In genomic region chr18:32470136-32470712, GRCh38 we compare ENCODE assay signal across 8 cellular contexts. TPM values are rescaled to one million over a fixed set of nuclear protein-coding genes. Genes with fewer than 3 reads are reported as not detected.
DNase-seq lines count a peak whose midpoint lies in the region; ATAC-seq, FAIRE-seq and TF ChIP-seq lines count a peak whose summit lies in the region.

No MANE protein-coding gene starts in this region.

- H3K4me2 ChIP-seq in HepG2 (ENCODE audit: low read depth, low read length) = peak overlapping the region; percentile 91

- CTCF ChIA-PET in HepG2 (lab: Yijun Ruan, JAX; ENCODE audit: low intra/inter-chr PET ratio, low total read pairs) = interaction anchor here (1.5 to 2.1 kb wide), 3 partner anchors 178 to 199 kb away, joined by 4 to 18 read pairs (median 8); no protein-coding TSS in a partner anchor

- H3K27me3 ChIP-seq in HepG2 (ENCODE audit: control insufficient read depth in 1 of 2, insufficient read depth in 2 of 2, low read length in 2 of 2) (no peaks in the 10 kb centered on the region; a peak in 3 of 5 replicates), testis (no peaks in the 10 kb centered on the region)

- peaks cover 15% of the 10 kb centered on the region for H3K79me2 ChIP-seq in HepG2 (ENCODE audit: insufficient read depth, low read length)

- TF ChIP-seq POLR2A in HepG2 (IDR thresholded peaks at IDR 0.05; ENCODE audit: insufficient read depth in 1 of 2, low read depth in 2 of 2, low read length in 2 of 2) = no peak
- TF ChIP-seq POLR2A in testis (IDR thresholded peaks at IDR 0.05) = no peak

- BruUV-seq in HepG2 (replicated peaks; lab: Mats Ljungman, UMichigan) = no TSS peak

- DNase-seq in C1 segment of cervical spinal cord (lab: John Stamatoyannopoulos, UW) = peak in 10 of 14 donors; percentile 39 to 83 (median 64)
- DNase-seq in RKO (ENCODE audit: low spot score) = peak; percentile 16
- DNase-seq in HepG2 (ENCODE audit: low spot score) = no peak
- peak; percentile 35 for DNase-seq in testis
- no peak for DNase-seq in frontal cortex (ENCODE audit: low spot score in 2 of 2)

- H3K4me1 ChIP-seq in HepG2 (ENCODE audit: insufficient read depth, low read length) (peaks cover 25% of the 10 kb centered on the region), testis (peaks cover 9% of the 10 kb centered on the region)

- FAIRE-seq in HepG2 (lab: Jason Lieb, UNC) (no peak), frontal cortex (lab: Jason Lieb, UNC) (no peak)

- TF ChIP-seq EP300 in HepG2 (IDR thresholded peaks at IDR 0.05; ENCODE audit: low read depth in 2 of 2, low read length in 2 of 2) (no peak), HepG2 (CRISPR knock-in tag; IDR thresholded peaks at IDR 0.05; ENCODE audit: borderline replicate concordance) (no peak)

- H3K9ac ChIP-seq in HepG2 (ENCODE audit: insufficient read depth, low read depth, low read length) = peak overlapping the region; percentile 71

- in situ Hi-C loops in HepG2 (cut with HindIII; ENCODE audit: extremely low pct_ligation_motif_present, low pct_unique_long_range_greater_than_20kb) = loop anchor here (5.0 kb wide), 1 partner anchor 183 kb away; no protein-coding TSS in a partner anchor

- TF ChIP-seq RAD21 in HepG2 (CRISPR knock-in tag; IDR thresholded peaks at IDR 0.05) = no peak

- H3K4me3 ChIP-seq in HepG2 (replicated peaks in 1 of 3; ENCODE audit: insufficient read depth in 1 of 3, low read depth in 2 of 3, low read length in 3 of 3) = peak overlapping the region; percentile 76 to 88 (median 87)
- H3K4me3 ChIP-seq in testis = peak overlapping the region; percentile 63 to 78

- POLR2A ChIA-PET in HepG2 (lab: Yijun Ruan, JAX) = interaction anchor here (1.0 to 2.8 kb wide), 7 partner anchors 34 to 312 kb away, joined by 3 to 21 read pairs (median 4); no protein-coding TSS in a partner anchor

- WGBS in HepG2 (ENCODE audit: low lambda C conversion rate) = 2% methylated on average over 7 of the region's 81 CpGs
- 0 to 1% methylated on average over 7 to 31 of the region's 81 CpGs for WGBS in testis, 2 donors

- H3K36me3 ChIP-seq in HepG2 (replicated peaks in 1 of 2; ENCODE audit: control insufficient read depth in 1 of 2, insufficient read depth in 2 of 2, low read length in 2 of 2) (no peaks in the 10 kb centered on the region), testis (ENCODE audit: low read depth, missing control alignments) (no peaks in the 10 kb centered on the region)

- 0 out of 2 replicates have a peak, but pooled peaks have one; percentile 4 for TF ChIP-seq CTCF in HepG2 (CRISPR knock-in tag; IDR thresholded peaks at IDR 0.05)
- TF ChIP-seq CTCF in testis (IDR thresholded peaks at IDR 0.05) = no peak

- intact Hi-C loops in HepG2 (cut with micrococcal nuclease; ENCODE audit: unreplicated experiment) = loop anchor here (1.0 to 5.0 kb wide), 4 partner anchors 79 to 313 kb away; no protein-coding TSS in a partner anchor
- intact Hi-C loops in testis (cut with DNase I; ENCODE audit: low total_unique reads) = loop anchor here (5.0 kb wide), 1 partner anchor 198 kb away; no protein-coding TSS in a partner anchor

- ATAC-seq in GM21390 (IDR thresholded peaks at IDR 0.05; ENCODE audit: unreplicated experiment) (peak; percentile 3), HepG2 (peak; percentile 3), GM18861 (IDR thresholded peaks at IDR 0.05; ENCODE audit: unreplicated experiment) (no peak)

- H3K9me3 ChIP-seq in HepG2 (ENCODE audit: low read length) (no peaks in the 10 kb centered on the region), testis (no peaks in the 10 kb centered on the region)

- H3K27ac ChIP-seq in cingulate gyrus (ENCODE audit: low read depth, low read length) (peak overlapping the region; percentile 87), HepG2 (ENCODE audit: extremely low read length, insufficient read depth, low read length) (peak overlapping the region; percentile 45), testis (peak overlapping the region; percentile 64 to 88)

- no peaks in the 10 kb centered on the region for H4K20me1 ChIP-seq in HepG2 (ENCODE audit: insufficient read depth, low read length)

- no peak overlapping the region for H2AFZ ChIP-seq in HepG2 (ENCODE audit: low read length)

TF ChIP-seq in HepG2, 621 proteins besides CTCF, POLR2A, EP300 and RAD21 (continues in another document):
- TF ChIP-seq ARHGAP35 (CRISPR knock-in tag; IDR thresholded peaks at IDR 0.05; ENCODE audit: borderline replicate concordance) (0 out of 2 replicates have a peak, but pooled peaks have one; percentile 43), CENPT (CRISPR knock-in tag; IDR thresholded peaks at IDR 0.05; ENCODE audit: low read depth) (0 out of 2 replicates have a peak, but pooled peaks have one; percentile 1), KLF15 (CRISPR knock-in tag; IDR thresholded peaks at IDR 0.05; ENCODE audit: borderline replicate concordance) (no peak), KAT7 (CRISPR knock-in tag; IDR thresholded peaks at IDR 0.05; ENCODE audit: borderline replicate concordance) (peak; percentile 52; the same call in 1 of the 2 replicates), ZBTB14 (CRISPR knock-in tag; IDR thresholded peaks at IDR 0.05) (peak; percentile 20; the same call in 1 of the 2 replicates), ZSCAN20 (CRISPR knock-in tag; IDR thresholded peaks at IDR 0.05; ENCODE audit: borderline replicate concordance) (0 out of 2 replicates have a peak, but pooled peaks have one; percentile 48), ARID5B (CRISPR knock-in tag; IDR thresholded peaks at IDR 0.05) (peak; percentile 16; the same call in 1 of the 2 replicates), CCDC6 (CRISPR knock-in tag; IDR thresholded peaks at IDR 0.05) (peak; percentile 42; the same call in 1 of the 2 replicates), YEATS4 (CRISPR knock-in tag; IDR thresholded peaks at IDR 0.05; ENCODE audit: borderline replicate concordance) (peak; percentile 29; the same call in 1 of the 2 replicates), HES4 (CRISPR knock-in tag; IDR thresholded peaks at IDR 0.05; ENCODE audit: borderline replicate concordance) (0 out of 2 replicates have a peak, but pooled peaks have one; percentile 42)

RNA-seq across cellular contexts. Expression of gene GAREM1, which starts 0.5 kb away (rescaled TPM):
- 2.9 TPM in 2 replicates for total RNA-seq in HepG2 (2016; rRNA removed; fragmentation: Illumina TruSeq; extraction: Trizol)
- total RNA-seq in HepG2 (2016; cell fraction: cytosol; rRNA removed; fragmentation: Illumina TruSeq; extraction: Trizol; ENCODE audit: low read depth) = 0.79 and 1.1 TPM in 2 replicates
- 2.4 and 2.5 TPM in 2 replicates for total RNA-seq in HepG2 (2016; cell fraction: insoluble cytoplasmic fraction; rRNA removed; fragmentation: Illumina TruSeq; extraction: Trizol)
- 1.6 and 1.8 TPM in 2 replicates for total RNA-seq in HepG2 (2016; cell fraction: membrane; rRNA removed; fragmentation: Illumina TruSeq; extraction: Trizol)
- total RNA-seq in HepG2 (2016; cell fraction: nucleus; rRNA removed; fragmentation: Illumina TruSeq; extraction: Trizol) = 2.2 and 2.3 TPM in 2 replicates
- polyA plus RNA-seq in HepG2 (2011; rRNA removed) = 2.5 and 3.2 TPM in 2 replicates
- polyA plus RNA-seq in HepG2 (2011; cell fraction: cytosol; rRNA removed) = 2.3 and 2.8 TPM in 2 replicates
- 2.6 and 2.8 TPM in 2 replicates for polyA plus RNA-seq in HepG2 (2011; cell fraction: nucleus; rRNA removed)
- polyA plus RNA-seq in HepG2 (2012) = 2.8 and 4.1 TPM in 2 replicates
- 0.26 and 0.29 TPM in 2 replicates for polyA plus RNA-seq in HepG2 (2016; cell fraction: cytosol; fragmentation: Illumina TruSeq; extraction: Trizol; ENCODE audit: low read depth)
- 1.8 and 3.3 TPM in 2 replicates for polyA plus RNA-seq in HepG2 (2016; cell fraction: insoluble cytoplasmic fraction; fragmentation: Illumina TruSeq; extraction: Trizol; ENCODE audit: low read depth)
- 0.69 and 0.95 TPM in 2 replicates for polyA plus RNA-seq in HepG2 (2016; cell fraction: membrane; fragmentation: Illumina TruSeq; extraction: Trizol; ENCODE audit: low read depth)
- polyA plus RNA-seq in HepG2 (2016; cell fraction: nucleus; fragmentation: Illumina TruSeq; extraction: Trizol; ENCODE audit: insufficient read depth, low read depth) = 1.7 TPM in 2 replicates
- polyA minus RNA-seq in HepG2 (2011; rRNA and poly(A)+ RNA removed; ENCODE audit: low replicate concordance) = 7.1 and 11.2 TPM in 2 replicates
- polyA minus RNA-seq in HepG2 (2011; cell fraction: cytosol; rRNA and poly(A)+ RNA removed) = 3.2 and 4.7 TPM in 2 replicates
- polyA minus RNA-seq in HepG2 (2011; cell fraction: nucleus; rRNA and poly(A)+ RNA removed) = 4.9 and 6.1 TPM in 2 replicates
- 10 to 100 TPM; 15.2 to 16.2 TPM for total RNA-seq in testis
- polyA plus RNA-seq in testis (ENCODE audit: insufficient read depth, low read depth, low replicate concordance) = 10.7 TPM
- 35.9 TPM for total RNA-seq in frontal cortex

Comparison
In these comparisons a context has a peak if more than half of its experiments do, and no peak if none do; other contexts are left out.
1. DNase-seq: peak in C1 segment of cervical spinal cord (10 of 14), RKO (single experiment) and testis (single experiment); none in HepG2 (single experiment) and frontal cortex (0 of 2).
2. Peak in every context shown above with its lines, with median percentiles within 50 percentile points of each other: H3K27ac ChIP-seq.